17 cellular contexts compared by ENCODE assay signal in the genomic region with DNA sequence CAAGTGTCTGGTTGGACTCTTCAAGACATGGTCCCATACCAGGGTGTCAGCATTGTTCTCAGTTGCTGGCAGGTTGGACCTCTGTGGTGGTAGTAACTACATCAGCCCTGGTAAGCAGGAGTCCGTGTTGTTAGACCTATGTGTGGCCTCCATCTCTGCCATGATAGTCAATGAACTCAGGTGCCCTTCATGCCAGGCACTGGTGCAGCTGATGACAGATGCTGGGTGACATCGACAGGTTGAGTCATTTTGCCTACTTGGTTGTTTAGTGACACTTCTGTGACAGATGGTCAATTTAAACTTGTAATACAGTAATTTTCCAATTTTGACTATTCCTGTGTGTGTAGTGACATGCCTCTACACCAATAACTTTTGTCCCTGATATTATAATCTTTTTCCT.
"Had no signal": no experiment of that assay in that cellular context is flagged by ENCODE, and none has a peak within 500 bp of the region (broad histone marks: within the 10 kb centered on the region; RNA-seq: fewer than 3 reads in every experiment).

No MANE protein-coding gene starts in this region.

- H3K4me3 Mint-ChIP-seq: nephron progenitor cell had no signal

- ATAC-seq: heart left ventricle, left colon, left ventricle myocardium superior, sciatic nerve, upper lobe of right lung had no signal

- DNase-seq: cortex of kidney; dorsolateral prefrontal cortex; effector CD8-positive, alpha-beta T cell; heart left ventricle; hippocampal formation; left colon; left ventricle myocardium superior; mesenchymal stem cell; midbrain; nephron progenitor cell; spleen; stimulated activated naive CD4-positive, alpha-beta T cell treated with Interleukin-2 at 50 U/mL for 16 hours; tibial artery; upper lobe of right lung had no signal

- H3K36me3 ChIP-seq: heart left ventricle, spleen, tibial artery, upper lobe of right lung had no signal

- FAIRE-seq: frontal cortex had no signal

- H3K27ac Mint-ChIP-seq: nephron progenitor cell had no signal

- H3K4me3 ChIP-seq: dorsolateral prefrontal cortex, heart left ventricle, lung, spleen, tibial artery, upper lobe of right lung had no signal

- H3K27me3 ChIP-seq: tibial artery, upper lobe of right lung had no signal

- H3K9me3 Mint-ChIP-seq: nephron progenitor cell had no signal
